ENCODE assay signal across 24 cellular contexts in genomic region chr9:121239071-121239470, GRCh38.
"Had no signal": no experiment of that assay in that cellular context is flagged by ENCODE, and none has a peak within 500 bp of the region (broad histone marks: within the 10 kb centered on the region; RNA-seq: fewer than 3 reads in every experiment).

No MANE protein-coding gene starts in this region.

- H3K27me3 ChIP-seq: dorsolateral prefrontal cortex, heart right ventricle, right atrium auricular region, spleen, tibial nerve, upper lobe of right lung, vagina had no signal

- H3K36me3 ChIP-seq: heart right ventricle, left ventricle myocardium inferior, lower lobe of right lung, prostate gland, right atrium auricular region, thoracic aorta, upper lobe of right lung, vagina had no signal

- DNase-seq: dorsolateral prefrontal cortex; effector CD4-positive, alpha-beta T cell; foreskin melanocyte; glutamatergic neuron; heart right ventricle; hippocampal formation; kidney glomerular epithelial cell; left colon; left ventricle myocardium inferior; lower lobe of right lung; naive thymus-derived CD8-positive, alpha-beta T cell; nephron progenitor cell; nucleus accumbens; spleen; stimulated activated naive B cell treated with anti-CD40 and anti-IgM and Interleukin-4, amounts not matched to agents 10 μg/mL and 1 μg/mL and 100 μg/mL, for 72 hours; upper lobe of right lung had no signal

- FAIRE-seq: colon, islet of Langerhans had no signal

- ATAC-seq: heart right ventricle; left colon; lower lobe of right lung; naive thymus-derived CD8-positive, alpha-beta T cell; sciatic nerve; stimulated activated naive B cell treated with anti-CD40 and anti-IgM and Interleukin-4, amounts not matched to agents 10 μg/mL and 1 μg/mL and 100 μg/mL, for 72 hours; upper lobe of right lung had no signal

- H3K4me1 ChIP-seq: left ventricle myocardium inferior, lower lobe of right lung, prostate gland, right atrium auricular region, upper lobe of right lung had no signal

- H3K27ac ChIP-seq: dorsolateral prefrontal cortex, heart right ventricle, left ventricle myocardium inferior, lower lobe of right lung, prostate gland, right atrium auricular region, spleen, thoracic aorta, upper lobe of right lung had no signal

- H3K9me3 ChIP-seq: lower lobe of right lung, prostate gland, right atrium auricular region, thoracic aorta, upper lobe of right lung, vagina had no signal

- H3K4me3 ChIP-seq: dorsolateral prefrontal cortex, heart right ventricle, left ventricle myocardium inferior, lower lobe of right lung, prostate gland, right atrium auricular region, spleen, thoracic aorta, tibial nerve, upper lobe of right lung, vagina had no signal
